ENCODE assay signal across 8 cellular contexts in the genomic region with DNA sequence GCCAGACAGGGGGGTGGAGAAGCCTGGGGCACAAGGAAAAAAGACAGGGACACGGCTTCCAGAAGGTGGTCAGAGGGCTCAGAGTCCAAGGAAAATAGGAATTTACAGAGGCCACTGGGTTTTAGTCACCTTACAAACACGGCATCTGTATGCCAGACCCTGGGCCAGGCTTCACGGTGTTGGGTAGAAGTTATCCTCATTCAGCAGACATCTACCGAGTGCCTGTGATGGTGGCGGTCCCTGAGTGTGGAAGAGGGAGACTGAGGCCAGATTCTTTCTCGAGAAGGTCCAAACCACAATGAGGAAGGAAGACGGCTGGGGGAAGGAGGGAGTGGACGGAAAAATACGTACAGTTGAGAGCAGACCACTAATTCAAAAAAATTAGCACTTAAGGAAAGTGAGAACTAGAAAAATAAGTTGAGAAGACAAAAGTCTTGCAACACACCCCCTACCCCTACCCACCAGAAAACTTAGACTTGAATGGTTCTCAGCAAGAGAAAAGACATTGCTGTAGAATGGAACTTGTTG. TPM values are rescaled to one million over a fixed set of nuclear protein-coding genes. Genes with fewer than 3 reads are reported as not detected.
DNase-seq lines count a peak whose midpoint lies in the region; ATAC-seq and TF ChIP-seq lines count a peak whose summit lies in the region.

No MANE protein-coding gene starts in this region.

- TF ChIP-seq CTCF in heart left ventricle (IDR thresholded peaks at IDR 0.05) (no peak), type B pancreatic cell (conservative IDR thresholded peaks at IDR 0.05) (no peak)

- H3K9me3 Mint-ChIP-seq in activated naive CD8-positive, alpha-beta T cell treated with anti-CD3 and anti-CD28 coated beads, Interleukin-2, amount 10 ng/mL, durations not matched to agents 7 days and 5 days: peaks cover 1% of the 10 kb centered on the region
- no peaks in the 10 kb centered on the region for H3K9me3 Mint-ChIP-seq in type B pancreatic cell

- H3K14ac ChIP-seq in mesenchymal stem cell (ENCODE audit: low read length in 2 of 2): no peak overlapping the region

- intact Hi-C loops in heart left ventricle (cut with DNase I) (no loop called here), left ventricle myocardium superior (cut with micrococcal nuclease) (no loop called here), left colon (cut with DNase I, micrococcal nuclease) (no loop called here)

- H3K4me3 ChIP-seq in heart left ventricle: peak overlapping the region in 10 of 12 donors; percentile 37 to 100 (median 80)
- H3K4me3 ChIP-seq in mesenchymal stem cell (ENCODE audit: insufficient read depth in 1 of 2, low read depth in 1 of 2, low read length in 2 of 2): peak overlapping the region in 1 of 2 experiments; percentile 70

- peak overlapping the region in 1 of 2 experiments; percentile 37 for H2BK12ac ChIP-seq in mesenchymal stem cell (ENCODE audit: low read length in 2 of 2)

- peaks cover 31% of the 10 kb centered on the region for H3K36me3 Mint-ChIP-seq in activated naive CD8-positive, alpha-beta T cell treated with anti-CD3 and anti-CD28 coated beads, Interleukin-2, amount 10 ng/mL, durations not matched to agents 7 days and 5 days
- peaks cover 9% of the 10 kb centered on the region for H3K36me3 Mint-ChIP-seq in type B pancreatic cell

- no peak for TF ChIP-seq POLR2A in heart left ventricle (IDR thresholded peaks at IDR 0.05)

- peak in 1 of 5 donors; percentile 39 for DNase-seq in heart left ventricle
- DNase-seq in left ventricle myocardium superior: no peak
- no peak for DNase-seq in activated naive CD8-positive, alpha-beta T cell treated with anti-CD3 and anti-CD28 coated beads, Interleukin-2, amount 10 ng/mL, durations not matched to agents 7 days and 5 days
- no peak for DNase-seq in mesenchymal stem cell
- DNase-seq in type B pancreatic cell (ENCODE audit: extremely low spot score, unreplicated experiment): no peak
- DNase-seq in left colon: no peak
- DNase-seq in GM03348 (ENCODE audit: low spot score): no peak

- H3K79me1 ChIP-seq in mesenchymal stem cell (replicated peaks; ENCODE audit: low read length, poor library complexity, severe bottlenecking): peaks cover 16% of the 10 kb centered on the region

- peak overlapping the region; percentile 86 for H3K9ac ChIP-seq in mesenchymal stem cell (ENCODE audit: low read length)

- H2BK120ac ChIP-seq in mesenchymal stem cell (ENCODE audit: low read depth, low read length): no peak overlapping the region

- peaks cover 49% of the 10 kb centered on the region for H3K4me1 Mint-ChIP-seq in activated naive CD8-positive, alpha-beta T cell treated with anti-CD3 and anti-CD28 coated beads, Interleukin-2, amount 10 ng/mL, durations not matched to agents 7 days and 5 days
- H3K4me1 Mint-ChIP-seq in type B pancreatic cell (ENCODE audit: unreplicated experiment): peaks cover 47% of the 10 kb centered on the region

- no peak for ATAC-seq in heart left ventricle
- ATAC-seq in left ventricle myocardium superior: no peak
- ATAC-seq in activated naive CD8-positive, alpha-beta T cell treated with anti-CD3 and anti-CD28 coated beads, Interleukin-2, amount 10 ng/mL, durations not matched to agents 7 days and 5 days (ENCODE audit: low read depth): no peak
- no peak for ATAC-seq in HG02610 (IDR thresholded peaks at IDR 0.05; ENCODE audit: unreplicated experiment)
- no peak for ATAC-seq in left colon

- POLR2A ChIA-PET in activated naive CD8-positive, alpha-beta T cell treated with anti-CD3 and anti-CD28 coated beads, Interleukin-2, amount 10 ng/mL, durations not matched to agents 7 days and 5 days (lab: Charles Lee): interaction anchor here (1.0 to 9.3 kb wide), 8 partner anchors 10 to 37 kb away, joined by 3 to 309 read pairs (median 36); no protein-coding TSS in a partner anchor

- no peak overlapping the region for H2BK5ac ChIP-seq in mesenchymal stem cell (ENCODE audit: low read depth, low read length, poor library complexity, severe bottlenecking)

- H3K23ac ChIP-seq in mesenchymal stem cell (ENCODE audit: low read length in 2 of 2): peak overlapping the region in 1 of 2 experiments; percentile 54

- no peak overlapping the region for H2BK15ac ChIP-seq in mesenchymal stem cell (ENCODE audit: low read depth, poor library complexity, severe bottlenecking)

- H3K9me3 ChIP-seq in heart left ventricle: no peaks in the 10 kb centered on the region
- no peaks in the 10 kb centered on the region for H3K9me3 ChIP-seq in mesenchymal stem cell (ENCODE audit: control insufficient read depth, low read length)

- no peak overlapping the region for H2AK5ac ChIP-seq in mesenchymal stem cell (ENCODE audit: low read length, severe bottlenecking)

- H4K8ac ChIP-seq in mesenchymal stem cell (ENCODE audit: low read length): no peak overlapping the region

- H3K4me1 ChIP-seq in heart left ventricle (peaks cover 5 to 48% (median 30%) of the 10 kb centered on the region in 12 donors), mesenchymal stem cell (ENCODE audit: control insufficient read depth, insufficient read depth, low read depth, low read length) (peaks cover 16% of the 10 kb centered on the region)

- H3K27ac ChIP-seq in heart left ventricle (peak overlapping the region; percentile 75 to 100 (median 98)), mesenchymal stem cell (ENCODE audit: low read length, poor library complexity, severe bottlenecking) (no peak overlapping the region)

- H3K36me3 ChIP-seq in heart left ventricle (peaks cover 1 to 27% (median 26%) of the 10 kb centered on the region in 9 donors), mesenchymal stem cell (ENCODE audit: control insufficient read depth in 1 of 2, insufficient read depth in 2 of 2, low read depth in 1 of 2, low read length in 2 of 2) (peaks cover 13 to 27% of the 10 kb centered on the region in 2 experiments)

- no peak overlapping the region for H4K91ac ChIP-seq in mesenchymal stem cell (ENCODE audit: low read length)

- 82 to 86% (median 84%) methylated on average over 9 of the region's 9 CpGs for WGBS in heart left ventricle, 4 donors
- 92% methylated on average over 6 of the region's 9 CpGs for WGBS in mesenchymal stem cell

- no peak overlapping the region for H3K4me2 ChIP-seq in mesenchymal stem cell (ENCODE audit: low read length, poor library complexity, severe bottlenecking)

- no peaks in the 10 kb centered on the region for H3K27me3 Mint-ChIP-seq in activated naive CD8-positive, alpha-beta T cell treated with anti-CD3 and anti-CD28 coated beads, Interleukin-2, amount 10 ng/mL, durations not matched to agents 7 days and 5 days
- H3K27me3 Mint-ChIP-seq in type B pancreatic cell: peaks cover 4% of the 10 kb centered on the region

- peak overlapping the region; percentile 95 for H3K27ac Mint-ChIP-seq in activated naive CD8-positive, alpha-beta T cell treated with anti-CD3 and anti-CD28 coated beads, Interleukin-2, amount 10 ng/mL, durations not matched to agents 7 days and 5 days
- H3K27ac Mint-ChIP-seq in type B pancreatic cell: peak overlapping the region; percentile 71

- H3K27me3 ChIP-seq in heart left ventricle (no peaks in the 10 kb centered on the region), mesenchymal stem cell (ENCODE audit: control insufficient read depth in 1 of 2, insufficient read depth in 1 of 2, low read length in 2 of 2) (peaks cover 4 to 22% of the 10 kb centered on the region in 2 experiments)

- no peak overlapping the region for H2AFZ ChIP-seq in mesenchymal stem cell (ENCODE audit: low read depth, low read length)

- peak overlapping the region in 1 of 2 experiments; percentile 14 for H3K18ac ChIP-seq in mesenchymal stem cell (ENCODE audit: low read depth in 1 of 2, low read length in 2 of 2)

- peak overlapping the region; percentile 72 for H3K4me3 Mint-ChIP-seq in activated naive CD8-positive, alpha-beta T cell treated with anti-CD3 and anti-CD28 coated beads, Interleukin-2, amount 10 ng/mL, durations not matched to agents 7 days and 5 days
- peak overlapping the region; percentile 83 for H3K4me3 Mint-ChIP-seq in type B pancreatic cell

- H3K4ac ChIP-seq in mesenchymal stem cell (ENCODE audit: low read depth in 1 of 2, low read length in 2 of 2): no peak overlapping the region

RNA-seq across cellular contexts. Expression of a gene that starts 0.9 kb away (rescaled TPM):
- total RNA-seq in heart left ventricle (100 to 1,000 TPM in 1 of 9 donors, 10 to 100 TPM in 8; 28.0 to 174 (median 42.1) TPM), left ventricle myocardium superior (41.3 TPM), type B pancreatic cell (ENCODE audit: low replicate concordance) (49.8 and 147 TPM in 2 replicates), left colon (10 to 100 TPM; 70.5 to 76.9 TPM)
- polyA plus RNA-seq in heart left ventricle: 10 to 100 TPM; 23.8 to 77.3 TPM
- total RNA-seq in activated naive CD8-positive, alpha-beta T cell treated with anti-CD3 and anti-CD28 coated beads, Interleukin-2, amount 10 ng/mL, durations not matched to agents 7 days and 5 days: 10 to 100 TPM; 90.3 to 99.8 TPM
- 23.3 TPM for polyA plus RNA-seq in mesenchymal stem cell (2013, experiment 1 of 2)
- 22.9 TPM for polyA plus RNA-seq in mesenchymal stem cell (2013, experiment 2 of 2)

RNA-seq across cellular contexts. Expression of a gene that starts 46.5 kb away (rescaled TPM):
- total RNA-seq in heart left ventricle (10 to 100 TPM in 4 of 9 donors, 1 to 10 TPM in 5; 6.1 to 33.2 (median 8.5) TPM), left ventricle myocardium superior (9.6 TPM), type B pancreatic cell (ENCODE audit: low replicate concordance) (3.9 and 8.3 TPM in 2 replicates), left colon (10 to 100 TPM; 25.2 to 29.6 TPM)
- 1 to 10 TPM; 3.0 to 7.0 TPM for polyA plus RNA-seq in heart left ventricle
- not detected for total RNA-seq in activated naive CD8-positive, alpha-beta T cell treated with anti-CD3 and anti-CD28 coated beads, Interleukin-2, amount 10 ng/mL, durations not matched to agents 7 days and 5 days
- 1.3 TPM for polyA plus RNA-seq in mesenchymal stem cell (2013, experiment 1 of 2)
- polyA plus RNA-seq in mesenchymal stem cell (2013, experiment 2 of 2): 1.4 TPM
